8 cellular contexts compared by ENCODE assay signal in genomic region chr17:75270966-75271232, GRCh38. TPM values are rescaled to one million over a fixed set of nuclear protein-coding genes. Genes with fewer than 3 reads are reported as not detected.
A peak's percentile ranks its signal among the peaks of the same experiment; 100 is the strongest.
DNase-seq lines count a peak whose midpoint lies in the region; ATAC-seq, FAIRE-seq and TF ChIP-seq lines count a peak whose summit lies in the region.

Gene MIF4GD, minus strand, starts transcription at chr17:75271231. Its CDS starts 1,036 bp downstream, at chr17:75270195.

- TF ChIP-seq POLR2A in K562 (conservative IDR thresholded peaks at IDR 0.05), result peak; percentile 64; the same call in 1 of the 2 replicates

- no TSS peak for BruUV-seq in K562 (replicated peaks; lab: Mats Ljungman, UMichigan)

- dilution Hi-C loops in keratinocyte (cut with MboI; ENCODE audit: extremely low pct_ligation_motif_present, low sequenced_read_pairs), result no loop called here

- peak within 1 kb of the TSS; percentile 85 for H3K4me3 Mint-ChIP-seq in CD4-positive, alpha-beta T cell

- peaks cover 24% of the 10 kb centered on the region for H3K36me3 Mint-ChIP-seq in CD4-positive, alpha-beta T cell (ENCODE audit: low read depth)

- H3K9ac ChIP-seq in K562 (ENCODE audit: insufficient read depth in 1 of 2, low read depth in 2 of 2, low read length in 2 of 2), result peak within 1 kb of the TSS; percentile 95
- H3K9ac ChIP-seq in keratinocyte (ENCODE audit: control insufficient read depth, extremely low read depth, insufficient read depth, low read length), result peak within 1 kb of the TSS; percentile 75

- H3K9me3 ChIP-seq in CD4-positive, alpha-beta T cell (ENCODE audit: control insufficient read depth, low read length), result no peaks in the 10 kb centered on the region
- H3K9me3 ChIP-seq in K562 (replicated peaks; ENCODE audit: control insufficient read depth, insufficient read depth, low read depth, low read length) (no peaks in the 10 kb centered on the region), keratinocyte (ENCODE audit: control insufficient read depth, low read depth, low read length) (no peaks in the 10 kb centered on the region)

- peak within 1 kb of the TSS; percentile 88 for H3K27ac ChIP-seq in CD4-positive, alpha-beta T cell (ENCODE audit: low read depth, low read length)
- H3K27ac ChIP-seq in K562 (ENCODE audit: extremely low read depth, low read depth, low read length) (peak within 1 kb of the TSS; percentile 96), keratinocyte (ENCODE audit: control insufficient read depth, insufficient read depth, low read length) (peak within 1 kb of the TSS; percentile 41)

- no peak for DNase-seq in CD4-positive, alpha-beta T cell
- DNase-seq in K562 (ENCODE audit: extremely low read depth in 1 of 4, low spot score in 3 of 4), result no peak
- DNase-seq in keratinocyte (ENCODE audit: low read depth, low spot score), result no peak
- DNase-seq in EL, result no peak
- no peak for DNase-seq in stimulated activated CD8-positive, alpha-beta memory T cell treated with anti-CD3 and anti-CD28 coated beads, Interleukin-4, amount 100 ng/mL, for 48 hours

- no peak for TF ChIP-seq CTCF in CD4-positive, alpha-beta T cell (IDR thresholded peaks at IDR 0.05)
- TF ChIP-seq CTCF in K562 (IDR thresholded peaks at IDR 0.05 in 2 of 3, conservative IDR thresholded peaks at IDR 0.05 in 1 of 3; ENCODE audit: insufficient read depth in 2 of 3, low read depth in 1 of 3, low read length in 3 of 3) (no peak), keratinocyte (optimal IDR thresholded peaks at IDR 0.05 in 1 of 3, IDR thresholded peaks at IDR 0.05 in 1 of 3, conservative IDR thresholded peaks at IDR 0.05 in 1 of 3; ENCODE audit: extremely low read depth in 1 of 3, insufficient read depth in 2 of 3, low read length in 3 of 3) (no peak), subcutaneous adipose tissue (IDR thresholded peaks at IDR 0.05; ENCODE audit: low read depth) (no peak)

- TF ChIP-seq RAD21 in K562 (CRISPR knock-in tag; conservative IDR thresholded peaks at IDR 0.05 in 1 of 2, IDR thresholded peaks at IDR 0.05 in 1 of 2), result no peak

- H3K9me3 Mint-ChIP-seq in CD4-positive, alpha-beta T cell, result no peaks in the 10 kb centered on the region

- H3K36me3 ChIP-seq in K562 (ENCODE audit: control insufficient read depth, insufficient read depth, low read length) (peaks cover 49% of the 10 kb centered on the region; the same call in 2 of the 3 replicates), keratinocyte (ENCODE audit: control insufficient read depth in 2 of 2, extremely low read depth in 1 of 2, insufficient read depth in 2 of 2, low read length in 2 of 2) (peaks cover 13 to 15% of the 10 kb centered on the region in 2 experiments)

- TF ChIP-seq EP300 in K562 (IDR thresholded peaks at IDR 0.05; ENCODE audit: low read length), result no peak

- no peaks in the 10 kb centered on the region for H3K27me3 Mint-ChIP-seq in CD4-positive, alpha-beta T cell

- H3K4me2 ChIP-seq in K562 (ENCODE audit: insufficient read depth, low read length) (peak within 1 kb of the TSS; percentile 89), keratinocyte (ENCODE audit: control insufficient read depth, extremely low read depth, insufficient read depth, low read depth, low read length) (peak within 1 kb of the TSS; percentile 84)

- POLR2A ChIA-PET in CD4-positive, alpha-beta T cell (lab: Charles Lee), result interaction anchor here (0.6 to 3.3 kb wide), 41 partner anchors 9 to 604 kb away, joined by 3 to 181 read pairs (median 5); partner anchors contain the start of genes ARMC7, FDXR, GGA3 and GRB2
- POLR2A ChIA-PET in K562 (lab: Yijun Ruan, JAX), result interaction anchor here (0.6 to 6.8 kb wide), 20 partner anchors 9 to 362 kb away, joined by 3 to 43 read pairs (median 6); partner anchors contain the start of genes GGA3, GRB2, MRPS7 and NUP85

- in situ Hi-C loops in K562 (cut with MboI), result no loop called here

- H3K4me3 ChIP-seq in K562 (peak within 1 kb of the TSS; percentile 97), keratinocyte (ENCODE audit: control insufficient read depth in 2 of 3, extremely low read depth in 1 of 3, insufficient read depth in 2 of 3, low read depth in 1 of 3, low read length in 3 of 3) (peak within 1 kb of the TSS; percentile 70 to 89 (median 72))

- CTCF ChIA-PET in CD4-positive, alpha-beta T cell (lab: Charles Lee), result interaction anchor here (0.5 to 3.2 kb wide), 35 partner anchors 9 to 482 kb away, joined by 3 to 83 read pairs (median 5); partner anchors contain the start of genes GGA3, GRB2, MRPS7 and NUP85
- CTCF ChIA-PET in K562 (lab: Yijun Ruan, JAX; ENCODE audit: low intra/inter-chr PET ratio), result interaction anchor here (0.7 to 2.5 kb wide), 5 partner anchors 30 to 216 kb away, joined by 3 to 13 read pairs (median 3); no protein-coding TSS in a partner anchor

- peaks cover 21% of the 10 kb centered on the region for H3K4me1 Mint-ChIP-seq in CD4-positive, alpha-beta T cell (ENCODE audit: low read depth)

- H4K20me1 ChIP-seq in K562 (replicated peaks; ENCODE audit: control insufficient read depth, insufficient read depth, low read length) (no peaks in the 10 kb centered on the region), keratinocyte (ENCODE audit: control insufficient read depth, extremely low read depth, insufficient read depth, low read length) (no peaks in the 10 kb centered on the region)

- intact Hi-C loops in CD4-positive, alpha-beta T cell (cut with DNase I, micrococcal nuclease), result loop anchor here (1.0 to 5.0 kb wide), 4 partner anchors 10 to 396 kb away; partner anchors contain the start of genes SLC25A19 (in 2 of the 2), GGA3 (in 1 of the 2), MRPS7 (in 1 of the 2) and RECQL5 (in 1 of the 2)
- intact Hi-C loops in K562 (cut with micrococcal nuclease), result loop anchor here (2.0 kb wide), 1 partner anchor 18 kb away; the partner anchor contains the start of gene SLC25A19

- FAIRE-seq in K562 (lab: Jason Lieb, UNC), result no peak
- no peak for FAIRE-seq in keratinocyte (lab: Jason Lieb, UNC)

- no peaks in the 10 kb centered on the region for H3K9me1 ChIP-seq in K562 (ENCODE audit: control insufficient read depth, insufficient read depth, low read length)
- H3K9me1 ChIP-seq in keratinocyte (ENCODE audit: control insufficient read depth, extremely low read depth, insufficient read depth, low read length), result peaks cover 2% of the 10 kb centered on the region

- H2AFZ ChIP-seq in K562 (ENCODE audit: low read depth, low read length) (peak within 1 kb of the TSS; percentile 97), keratinocyte (ENCODE audit: control insufficient read depth, low read length) (peak within 1 kb of the TSS; percentile 89)

- peak within 1 kb of the TSS; percentile 83 for H3K27ac Mint-ChIP-seq in CD4-positive, alpha-beta T cell

- ATAC-seq in CD4-positive, alpha-beta T cell (ENCODE audit: poor library complexity), result no peak
- ATAC-seq in HG03520 (IDR thresholded peaks at IDR 0.05; ENCODE audit: unreplicated experiment) (peak; percentile 10), K562 (no peak), HG03175 (IDR thresholded peaks at IDR 0.05; ENCODE audit: unreplicated experiment) (no peak)

- H3K27me3 ChIP-seq in CD4-positive, alpha-beta T cell (ENCODE audit: control insufficient read depth, insufficient read depth, low read length), result no peaks in the 10 kb centered on the region
- H3K27me3 ChIP-seq in K562 (ENCODE audit: control insufficient read depth in 2 of 2, insufficient read depth in 2 of 2, low read length in 2 of 2) (no peaks in the 10 kb centered on the region), keratinocyte (ENCODE audit: control insufficient read depth, extremely low read depth, insufficient read depth, low read length) (no peaks in the 10 kb centered on the region)

- WGBS in K562 (ENCODE audit: insufficient coverage, low coverage, missing lambda C conversion rate), result 0% methylated on average over 16 of the region's 39 CpGs

- peaks cover 30 to 59% of the 10 kb centered on the region in 2 experiments; a peak in 4 of 5 replicates for H3K4me1 ChIP-seq in K562 (replicated peaks in 1 of 2; ENCODE audit: control insufficient read depth in 2 of 2, insufficient read depth in 2 of 2, low read length in 2 of 2)
- H3K4me1 ChIP-seq in keratinocyte (ENCODE audit: control insufficient read depth, extremely low read depth, insufficient read depth, low read length), result peaks cover 20% of the 10 kb centered on the region

- peaks cover 35% of the 10 kb centered on the region for H3K79me2 ChIP-seq in K562 (ENCODE audit: control insufficient read depth, insufficient read depth, low read length)
- H3K79me2 ChIP-seq in keratinocyte (ENCODE audit: control insufficient read depth, insufficient read depth, low read length), result no peaks in the 10 kb centered on the region

RNA-seq across cellular contexts. Expression of gene MIF4GD, which starts in this region (rescaled TPM):
- 10 to 100 TPM; 29.4 to 32.4 TPM for total RNA-seq in CD4-positive, alpha-beta T cell
- total RNA-seq in K562 (2011; cell fraction: chromatin; rRNA removed; ENCODE audit: low replicate concordance), result 28.8 and 42.4 TPM in 2 replicates
- 36.0 and 43.4 TPM in 2 replicates for total RNA-seq in K562 (2011; cell fraction: nucleolus; rRNA removed)
- total RNA-seq in K562 (2011; cell fraction: nucleoplasm; rRNA removed), result 32.6 and 37.5 TPM in 2 replicates
- 22.4 and 25.2 TPM in 2 replicates for total RNA-seq in K562 (2014; rRNA removed)
- 11.8 and 12.3 TPM in 2 replicates for total RNA-seq in K562 (2014; rRNA removed; fragmentation: Illumina TruSeq; extraction: Trizol)
- 13.2 and 14.0 TPM in 2 replicates for total RNA-seq in K562 (2015; rRNA removed; fragmentation: Illumina TruSeq; extraction: Trizol)
- total RNA-seq in K562 (2021), result 23.0 and 27.1 TPM in 2 replicates
- 50.8 and 53.9 TPM in 2 replicates for polyA plus RNA-seq in K562 (2011; rRNA removed)
- polyA plus RNA-seq in K562 (2011; cell fraction: cytosol; rRNA removed), result 71.3 and 91.1 TPM in 2 replicates
- polyA plus RNA-seq in K562 (2011; cell fraction: nucleus; rRNA removed), result 56.0 and 67.5 TPM in 2 replicates
- polyA plus RNA-seq in K562 (2012), result 28.0 and 61.3 TPM in 2 replicates
- polyA plus RNA-seq in K562 (2014; fragmentation: Illumina TruSeq; extraction: Trizol), result 25.5 and 28.1 TPM in 2 replicates
- polyA plus RNA-seq in K562 (2014; fragmentation: Nextera tagmentation; extraction: Ambion mirVana), result 10 to 100 TPM; 46.7 to 63.8 TPM
- 30.6 and 36.0 TPM in 2 replicates for polyA plus RNA-seq in K562 (2014; rRNA removed)
- 25.6 TPM in 2 replicates for polyA minus RNA-seq in K562 (2011; rRNA and poly(A)+ RNA removed)
- polyA minus RNA-seq in K562 (2011; cell fraction: cytosol; rRNA and poly(A)+ RNA removed), result 13.5 and 16.8 TPM in 2 replicates
- 8.3 and 15.0 TPM in 2 replicates for polyA minus RNA-seq in K562 (2011; cell fraction: nucleus; rRNA and poly(A)+ RNA removed)
- 15.9 to 18.1 TPM (median 18.0 TPM) in 3 replicates for polyA plus RNA-seq in keratinocyte
- 39.7 TPM for polyA plus RNA-seq in keratinocyte (2011; ENCODE audit: low read depth)
- 16.2 and 20.4 TPM in 2 replicates for polyA plus RNA-seq in keratinocyte (2011; cell fraction: cytosol; rRNA removed)
- polyA plus RNA-seq in keratinocyte (2011; cell fraction: nucleus; rRNA removed), result 7.3 and 11.0 TPM in 2 replicates
- polyA plus RNA-seq in keratinocyte (2012; ENCODE audit: low replicate concordance), result 13.9 and 30.4 TPM in 2 replicates
- polyA minus RNA-seq in keratinocyte, result 14.7 to 20.3 TPM (median 16.5 TPM) in 3 replicates
- polyA minus RNA-seq in keratinocyte (2011; cell fraction: cytosol; rRNA and poly(A)+ RNA removed), result 11.3 TPM
- 3.6 and 3.7 TPM in 2 replicates for polyA minus RNA-seq in keratinocyte (2011; cell fraction: nucleus; rRNA and poly(A)+ RNA removed)
- 10 to 100 TPM; 14.3 to 44.2 (median 31.1) TPM for total RNA-seq in subcutaneous adipose tissue

Comparison
In these comparisons a context has a peak if more than half of its experiments do, and no peak if none do; other contexts are left out.
1. H3K27ac ChIP-seq: peak in every context shown above with its lines; median percentile 96 in K562; 88 in CD4-positive, alpha-beta T cell; 41 in keratinocyte.